In genomic region chr3:98623572-98624280, GRCh38 we compare ENCODE assay signal across 24 cellular contexts.
"Had no signal": no experiment of that assay in that cellular context is flagged by ENCODE, and none has a peak within 500 bp of the region (broad histone marks: within the 10 kb centered on the region; RNA-seq: fewer than 3 reads in every experiment).

No MANE protein-coding gene starts in this region.

- H3K9me3 ChIP-seq: esophagus squamous epithelium, heart right ventricle, mucosa of descending colon, neutrophil, pancreas, right lobe of liver, thoracic aorta, tibial nerve, upper lobe of left lung had no signal

- FAIRE-seq: endometrium, kidney, pancreas, small intestine, urothelium cell line had no signal

- H3K36me3 ChIP-seq: esophagus squamous epithelium, heart right ventricle, neutrophil, pancreas, right lobe of liver, thoracic aorta, tibial nerve, upper lobe of left lung had no signal

- H3K27me3 ChIP-seq: esophagus squamous epithelium, heart right ventricle, neutrophil, pancreas, right lobe of liver, tibial nerve, upper lobe of left lung had no signal

- H3K27ac ChIP-seq: esophagus squamous epithelium, heart right ventricle, neutrophil, pancreas, right lobe of liver, thoracic aorta, tibial nerve, upper lobe of left lung had no signal

- H3K4me3 ChIP-seq: esophagus squamous epithelium, heart right ventricle, lung, mucosa of descending colon, pancreas, right lobe of liver, thoracic aorta, tibial nerve, upper lobe of left lung had no signal

- H3K4me1 ChIP-seq: esophagus squamous epithelium, heart right ventricle, pancreas, right lobe of liver, tibial nerve, upper lobe of left lung had no signal

- DNase-seq: cortex of kidney; effector memory CD8-positive, alpha-beta T cell; erythroblast; esophagus squamous epithelium; foreskin melanocyte; glutamatergic neuron; heart right ventricle; hippocampal formation; kidney; mucosa of descending colon; naive B cell; pancreas; right lobe of liver; small intestine; stimulated activated CD4-positive, alpha-beta T cell treated with anti-CD3 and anti-CD28 coated beads, Interleukin-15, amount 100 ng/mL, for 24 hours; stimulated activated CD4-positive, alpha-beta T cell treated with anti-CD3 and anti-CD28 coated beads, Interleukin-2, amount 100 ng/mL, for 48 hours; stimulated activated naive B cell treated with anti-CD40 and anti-IgM and Interleukin-4, amounts not matched to agents 10 μg/mL and 1 μg/mL and 100 μg/mL, for 72 hours; upper lobe of left lung had no signal
